ENCODE assay signal across 10 cellular contexts in genomic region chr11:68550485-68550817, GRCh38.
DNase-seq lines count a peak whose midpoint lies in the region; ATAC-seq and TF ChIP-seq lines count a peak whose summit lies in the region.
"Had no signal": no experiment of that assay in that cellular context is flagged by ENCODE, and none has a peak within 500 bp of the region (broad histone marks: within the 10 kb centered on the region; RNA-seq: fewer than 3 reads in every experiment).

No MANE protein-coding gene starts in this region.

- peaks cover 20 to 58% of the 10 kb centered on the region in 2 donors for H3K36me3 Mint-ChIP-seq in activated naive CD4-positive, alpha-beta T cell treated with anti-CD3 and anti-CD28 coated beads, Interleukin-2, amount 50 U/mL, for 72 hours

- intact Hi-C loops in left ventricle myocardium inferior (cut with micrococcal nuclease) (no loop called here), uterus (cut with DNase I; ENCODE audit: low total_unique reads) (no loop called here)

- peak overlapping the region; percentile 55 for H3K27ac ChIP-seq in left ventricle myocardium inferior (replicated peaks)
- peak overlapping the region in 1 of 2 donors; percentile 37 for H3K27ac ChIP-seq in right atrium auricular region
- H3K27ac ChIP-seq in uterus, result peak overlapping the region; percentile 7 to 68

- H3K27me3 ChIP-seq in left ventricle myocardium inferior (ENCODE audit: low read depth) (no peaks in the 10 kb centered on the region), right atrium auricular region (no peaks in the 10 kb centered on the region), uterus (no peaks in the 10 kb centered on the region)

- DNase-seq in left ventricle myocardium inferior, result no peak
- no peak for DNase-seq in right atrium auricular region (ENCODE audit: low spot score)
- no peak for DNase-seq in activated naive CD4-positive, alpha-beta T cell treated with anti-CD3 and anti-CD28 coated beads, Interleukin-2, amount 50 U/mL, for 72 hours (ENCODE audit: low spot score in 2 of 2)
- peak; percentile 66 to 88 for DNase-seq in lung microvascular endothelial cell (ENCODE audit: low read depth in 2 of 2)
- DNase-seq in uterus, result no peak
- no peak for DNase-seq in NCI-H345 (lab: John Stamatoyannopoulos, UW)
- DNase-seq: NCI-H1105, SHP77 had no signal

- H3K4me3 ChIP-seq in left ventricle myocardium inferior, result no peak overlapping the region
- H3K4me3 ChIP-seq in right atrium auricular region, result no peak overlapping the region
- H3K4me3 ChIP-seq in uterus, result no peak overlapping the region

- no peak for TF ChIP-seq POLR2A in uterus (IDR thresholded peaks at IDR 0.05)

- H3K4me1 ChIP-seq in left ventricle myocardium inferior (peaks cover 75% of the 10 kb centered on the region), right atrium auricular region (peaks cover 0 to 53% of the 10 kb centered on the region in 2 donors), uterus (peaks cover 4% of the 10 kb centered on the region in 2 donors)

- H3K9me3 ChIP-seq in left ventricle myocardium inferior (replicated peaks) (no peaks in the 10 kb centered on the region), right atrium auricular region (no peaks in the 10 kb centered on the region), uterus (no peaks in the 10 kb centered on the region)

- ATAC-seq in activated naive CD4-positive, alpha-beta T cell treated with anti-CD3 and anti-CD28 coated beads, Interleukin-2, amount 50 U/mL, for 72 hours, result peak; percentile 42 to 70
- ATAC-seq in HG03565 (IDR thresholded peaks at IDR 0.05; ENCODE audit: unreplicated experiment), result no peak
- ATAC-seq in GM19463 (IDR thresholded peaks at IDR 0.05; ENCODE audit: unreplicated experiment), result no peak

- TF ChIP-seq CTCF in left ventricle myocardium inferior (IDR thresholded peaks at IDR 0.05; ENCODE audit: borderline replicate concordance), result no peak
- no peak for TF ChIP-seq CTCF in right atrium auricular region (IDR thresholded peaks at IDR 0.05)
- no peak for TF ChIP-seq CTCF in uterus (IDR thresholded peaks at IDR 0.05)

- H3K36me3 ChIP-seq in left ventricle myocardium inferior (peaks cover 38% of the 10 kb centered on the region), right atrium auricular region (peaks cover 31% of the 10 kb centered on the region), uterus (no peaks in the 10 kb centered on the region)

- no peaks in the 10 kb centered on the region for H3K9me3 Mint-ChIP-seq in activated naive CD4-positive, alpha-beta T cell treated with anti-CD3 and anti-CD28 coated beads, Interleukin-2, amount 50 U/mL, for 72 hours

- peak overlapping the region; percentile 76 to 95 for H3K27ac Mint-ChIP-seq in activated naive CD4-positive, alpha-beta T cell treated with anti-CD3 and anti-CD28 coated beads, Interleukin-2, amount 50 U/mL, for 72 hours

Comparison
In these comparisons a context has a peak if more than half of its experiments do, and no peak if none do; other contexts are left out.
1. DNase-seq: peak in lung microvascular endothelial cell (2 of 2); none in left ventricle myocardium inferior (single experiment), right atrium auricular region (single experiment), activated naive CD4-positive, alpha-beta T cell treated with anti-CD3 and anti-CD28 coated beads, Interleukin-2, amount 50 U/mL, for 72 hours (0 of 2), uterus (0 of 2) and NCI-H345 (single experiment).
2. ATAC-seq: peak in activated naive CD4-positive, alpha-beta T cell treated with anti-CD3 and anti-CD28 coated beads, Interleukin-2, amount 50 U/mL, for 72 hours (2 of 2); none in HG03565 (single experiment) and GM19463 (single experiment).